Comparison of ENCODE assay signal across 8 cellular contexts in genomic region chr14:29536886-29537511, GRCh38.
DNase-seq lines count a peak whose midpoint lies in the region; ATAC-seq and TF ChIP-seq lines count a peak whose summit lies in the region.

No MANE protein-coding gene starts in this region.

- TF ChIP-seq EP300 in sigmoid colon (IDR thresholded peaks at IDR 0.05): no peak

- H3K9me3 Mint-ChIP-seq in activated T-helper 17 cell treated with anti-CD3 and anti-CD28 coated beads, Interleukin-2, amount 50 U/mL, for 72 hours: no peaks in the 10 kb centered on the region

- H3K4me3 Mint-ChIP-seq in activated T-helper 17 cell treated with anti-CD3 and anti-CD28 coated beads, Interleukin-2, amount 50 U/mL, for 72 hours: no peak overlapping the region

- no peak for ATAC-seq in activated T-helper 17 cell treated with anti-CD3 and anti-CD28 coated beads, Interleukin-2, amount 50 U/mL, for 72 hours (replicated peaks)
- ATAC-seq in GM21528 (IDR thresholded peaks at IDR 0.05; ENCODE audit: low FRiP score, unreplicated experiment): no peak

- intact Hi-C loops in sigmoid colon (cut with DNase I): loop anchor here (5.0 kb wide), 1 partner anchor 785 kb away; no protein-coding TSS in a partner anchor

- H3K36me3 Mint-ChIP-seq in activated T-helper 17 cell treated with anti-CD3 and anti-CD28 coated beads, Interleukin-2, amount 50 U/mL, for 72 hours (ENCODE audit: low read depth): no peaks in the 10 kb centered on the region

- no peaks in the 10 kb centered on the region for H3K36me3 ChIP-seq in sigmoid colon

- no peaks in the 10 kb centered on the region for H3K27me3 Mint-ChIP-seq in activated T-helper 17 cell treated with anti-CD3 and anti-CD28 coated beads, Interleukin-2, amount 50 U/mL, for 72 hours

- peak in 1 of 4 experiments; percentile 30 for TF ChIP-seq CTCF in sigmoid colon (IDR thresholded peaks at IDR 0.05)

- no peaks in the 10 kb centered on the region for H3K9me3 ChIP-seq in sigmoid colon

- TF ChIP-seq POLR2A in sigmoid colon (IDR thresholded peaks at IDR 0.05): no peak

- no peak overlapping the region for H3K27ac Mint-ChIP-seq in activated T-helper 17 cell treated with anti-CD3 and anti-CD28 coated beads, Interleukin-2, amount 50 U/mL, for 72 hours

- DNase-seq in SIG-M5 treated with dmso at 0.1 percent for 504 hours (lab: John Stamatoyannopoulos, UW; ENCODE audit: unreplicated experiment) (peak; percentile 6), SIG-M5 (lab: John Stamatoyannopoulos, UW) (no peak), NCI-H524 treated with DMSO at 0.1 percent for 48 hours (lab: John Stamatoyannopoulos, UW) (peak; percentile 19), fibroblast of gingiva (ENCODE audit: low read depth) (peak; percentile 10), stromal cell of bone marrow (ENCODE audit: low read depth) (peak; percentile 15), sigmoid colon (no peak)

- H3K4me3 ChIP-seq in sigmoid colon: no peak overlapping the region

- no peak overlapping the region for H3K27ac ChIP-seq in sigmoid colon

- H3K4me1 Mint-ChIP-seq in activated T-helper 17 cell treated with anti-CD3 and anti-CD28 coated beads, Interleukin-2, amount 50 U/mL, for 72 hours: no peaks in the 10 kb centered on the region

- no peaks in the 10 kb centered on the region for H3K27me3 ChIP-seq in sigmoid colon

- no peaks in the 10 kb centered on the region for H3K4me1 ChIP-seq in sigmoid colon

Comparison
In these comparisons a context has a peak if more than half of its experiments do, and no peak if none do; other contexts are left out.
1. DNase-seq: peak in SIG-M5 treated with dmso at 0.1 percent for 504 hours (single experiment), NCI-H524 treated with DMSO at 0.1 percent for 48 hours (single experiment), fibroblast of gingiva (single experiment) and stromal cell of bone marrow (single experiment); none in SIG-M5 (single experiment) and sigmoid colon (single experiment).